ENCODE assay signal across 9 cellular contexts in the genomic region with DNA sequence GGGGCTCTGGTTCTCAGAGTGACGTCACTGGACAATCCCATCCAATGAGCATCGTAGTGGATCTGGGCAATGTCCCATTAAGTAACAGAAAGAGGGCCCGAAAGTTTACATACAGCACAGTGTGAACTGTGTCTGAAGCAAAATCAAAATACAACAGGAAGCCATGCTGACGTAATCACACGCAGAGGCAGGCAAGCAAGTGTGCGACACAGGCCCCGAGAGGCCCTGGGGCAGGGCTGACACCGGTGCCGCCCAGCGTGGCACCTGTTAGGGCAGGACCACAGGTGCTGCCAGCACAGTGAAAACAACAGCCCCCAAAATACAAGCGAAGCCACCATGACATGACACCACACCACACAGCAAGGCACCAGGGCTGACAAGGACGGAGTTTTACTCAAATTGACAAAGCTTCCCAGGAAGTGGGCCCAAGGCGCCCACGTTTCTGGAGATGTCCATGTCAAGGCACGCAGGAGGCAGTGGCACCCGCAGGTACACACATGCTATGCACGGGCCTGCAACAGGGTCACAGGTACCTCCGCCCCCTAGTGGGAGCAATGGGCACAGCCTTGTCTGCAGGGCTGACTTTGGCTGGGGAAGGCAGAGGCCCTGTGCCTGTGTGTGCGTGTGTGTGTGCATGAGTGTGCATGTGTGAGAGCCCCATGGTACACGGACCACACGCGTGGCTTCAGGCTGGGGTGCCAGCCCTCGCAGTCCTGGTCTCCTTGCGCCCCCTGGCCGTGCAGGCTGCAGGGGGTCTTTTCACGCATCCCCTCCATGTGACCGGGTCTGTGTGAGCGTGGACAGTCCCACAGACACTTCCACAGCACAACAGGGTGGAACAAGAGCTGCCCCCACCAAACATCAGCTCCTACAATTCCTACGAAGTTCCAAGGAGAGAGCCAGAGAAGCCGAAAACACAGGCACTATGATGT. TPM values are rescaled to one million over a fixed set of nuclear protein-coding genes. Genes with fewer than 3 reads are reported as not detected.
A peak's percentile ranks its signal among the peaks of the same experiment; 100 is the strongest.
DNase-seq lines count a peak whose midpoint lies in the region; ATAC-seq and TF ChIP-seq lines count a peak whose summit lies in the region.
"Had no signal": no experiment of that assay in that cellular context is flagged by ENCODE, and none has a peak within 500 bp of the region (broad histone marks: within the 10 kb centered on the region; RNA-seq: fewer than 3 reads in every experiment).

No MANE protein-coding gene starts in this region.

- H3K4me1 Mint-ChIP-seq in CD8-positive, alpha-beta memory T cell = peaks cover 10 to 17% (median 12%) of the 10 kb centered on the region in 3 donors
- peaks cover 19% of the 10 kb centered on the region for H3K4me1 Mint-ChIP-seq in activated T-helper 2 cell treated with anti-CD3 and anti-CD28 coated beads, Interferon-gamma antibody, Interleukin-2, Interleukin-4, amounts not matched to agents 10 μg/mL and 5 μg/mL and 100 μg/mL, durations not matched to agents 14 hours and 24 hours and 36 hours (ENCODE audit: low read depth)

- ATAC-seq in HG03354 (IDR thresholded peaks at IDR 0.05; ENCODE audit: poor library complexity, severe bottlenecking, unreplicated experiment) = peak; percentile 71

- no peaks in the 10 kb centered on the region for H3K27me3 ChIP-seq in CD8-positive, alpha-beta memory T cell (ENCODE audit: insufficient read depth, low read length, poor library complexity, severe bottlenecking)

- H3K9me3 Mint-ChIP-seq in CD8-positive, alpha-beta memory T cell = no peaks in the 10 kb centered on the region
- no peaks in the 10 kb centered on the region for H3K9me3 Mint-ChIP-seq in activated T-helper 2 cell treated with anti-CD3 and anti-CD28 coated beads, Interferon-gamma antibody, Interleukin-2, Interleukin-4, amounts not matched to agents 10 μg/mL and 5 μg/mL and 100 μg/mL, durations not matched to agents 14 hours and 24 hours and 36 hours
- H3K9me3 Mint-ChIP-seq: activated naive CD4-positive, alpha-beta T cell treated with anti-CD3 and anti-CD28 coated beads, Interleukin-2, amount 50 U/mL, for 24 hours had no signal

- peak; percentile 0 for TF ChIP-seq POLR2A in GM19193 (IDR thresholded peaks at IDR 0.05; ENCODE audit: extremely low read depth, insufficient read depth, insufficient read length)

- peak overlapping the region in 5 of 7 donors; percentile 16 to 73 (median 41) for H3K4me3 Mint-ChIP-seq in CD8-positive, alpha-beta memory T cell
- H3K4me3 Mint-ChIP-seq in activated T-helper 2 cell treated with anti-CD3 and anti-CD28 coated beads, Interferon-gamma antibody, Interleukin-2, Interleukin-4, amounts not matched to agents 10 μg/mL and 5 μg/mL and 100 μg/mL, durations not matched to agents 14 hours and 24 hours and 36 hours (ENCODE audit: low read depth) = no peak overlapping the region
- H3K4me3 Mint-ChIP-seq: activated naive CD4-positive, alpha-beta T cell treated with anti-CD3 and anti-CD28 coated beads, Interleukin-2, amount 50 U/mL, for 24 hours had no signal

- peak; percentile 35 to 72 (median 40) for DNase-seq in CD8-positive, alpha-beta memory T cell
- peak; percentile 55 for DNase-seq in activated T-helper 2 cell treated with anti-CD3 and anti-CD28 coated beads, Interferon-gamma antibody, Interleukin-2, Interleukin-4, amounts not matched to agents 10 μg/mL and 5 μg/mL and 100 μg/mL, durations not matched to agents 14 hours and 24 hours and 36 hours (ENCODE audit: low spot score)
- DNase-seq in head of caudate nucleus (peak in 40 of 42 donors; percentile 27 to 76 (median 54)), OCI-M2 (lab: John Stamatoyannopoulos, UW; ENCODE audit: unreplicated experiment) (no peak)

- H3K4me3 ChIP-seq in CD8-positive, alpha-beta memory T cell (ENCODE audit: low read length) = no peak overlapping the region
- H3K4me3 ChIP-seq in skin epidermis = no peak overlapping the region

- POLR2A ChIA-PET in CD8-positive, alpha-beta memory T cell (lab: Charles Lee) = no interaction called here

- CTCF ChIA-PET in CD8-positive, alpha-beta memory T cell (lab: Charles Lee) = interaction anchor here (1.2 kb wide), 3 partner anchors 10 to 19 kb away, joined by 3 read pairs; a partner anchor contains a TSS

- H3K27ac Mint-ChIP-seq in CD8-positive, alpha-beta memory T cell = peak overlapping the region; percentile 32 to 96 (median 72)
- no peak overlapping the region for H3K27ac Mint-ChIP-seq in activated T-helper 2 cell treated with anti-CD3 and anti-CD28 coated beads, Interferon-gamma antibody, Interleukin-2, Interleukin-4, amounts not matched to agents 10 μg/mL and 5 μg/mL and 100 μg/mL, durations not matched to agents 14 hours and 24 hours and 36 hours

- no peaks in the 10 kb centered on the region for H3K4me1 ChIP-seq in CD8-positive, alpha-beta memory T cell (ENCODE audit: insufficient read depth, low read length)

- intact Hi-C loops in activated T-helper 2 cell treated with anti-CD3 and anti-CD28 coated beads, Interferon-gamma antibody, Interleukin-2, Interleukin-4, amounts not matched to agents 10 μg/mL and 5 μg/mL and 100 μg/mL, durations not matched to agents 14 hours and 24 hours and 36 hours (cut with micrococcal nuclease) = no loop called here
- intact Hi-C loops in head of caudate nucleus (cut with DNase I) = no loop called here

- H3K9me3 ChIP-seq in CD8-positive, alpha-beta memory T cell (ENCODE audit: low read length) = no peaks in the 10 kb centered on the region

- H3K27ac ChIP-seq in CD8-positive, alpha-beta memory T cell (ENCODE audit: low read depth, low read length) = peak overlapping the region; percentile 39
- H3K27ac ChIP-seq in skin epidermis = peak overlapping the region in 16 of 21 experiments; percentile 24 to 82 (median 54)

- H3K36me3 Mint-ChIP-seq in CD8-positive, alpha-beta memory T cell = peaks cover 0 to 50% (median 16%) of the 10 kb centered on the region in 3 donors
- H3K36me3 Mint-ChIP-seq in activated T-helper 2 cell treated with anti-CD3 and anti-CD28 coated beads, Interferon-gamma antibody, Interleukin-2, Interleukin-4, amounts not matched to agents 10 μg/mL and 5 μg/mL and 100 μg/mL, durations not matched to agents 14 hours and 24 hours and 36 hours (ENCODE audit: low read depth) = peaks cover 40% of the 10 kb centered on the region

- peaks cover 9% of the 10 kb centered on the region for H3K36me3 ChIP-seq in CD8-positive, alpha-beta memory T cell (ENCODE audit: insufficient read depth, low read length)

- H3K27me3 Mint-ChIP-seq in CD8-positive, alpha-beta memory T cell = peaks cover 0 to 2% of the 10 kb centered on the region in 2 donors
- H3K27me3 Mint-ChIP-seq in activated T-helper 2 cell treated with anti-CD3 and anti-CD28 coated beads, Interferon-gamma antibody, Interleukin-2, Interleukin-4, amounts not matched to agents 10 μg/mL and 5 μg/mL and 100 μg/mL, durations not matched to agents 14 hours and 24 hours and 36 hours (ENCODE audit: low read depth) = no peaks in the 10 kb centered on the region
- H3K27me3 Mint-ChIP-seq: activated naive CD4-positive, alpha-beta T cell treated with anti-CD3 and anti-CD28 coated beads, Interleukin-2, amount 50 U/mL, for 24 hours had no signal

TF ChIP-seq in PFSK-1, 5 proteins besides CTCF, POLR2A, EP300 and RAD21:
- TF ChIP-seq TAF1 (IDR thresholded peaks at IDR 0.05; ENCODE audit: borderline replicate concordance, insufficient read depth, low read length) (no peak), SIN3A (IDR thresholded peaks at IDR 0.05; ENCODE audit: borderline replicate concordance, insufficient read depth, low read length) (no peak), POLR2AphosphoS5 (IDR thresholded peaks at IDR 0.05; ENCODE audit: low read depth, low read length) (no peak), FOXP2 (optimal IDR thresholded peaks at IDR 0.05; ENCODE audit: borderline replicate concordance, extremely low read depth, extremely low read length, insufficient read depth) (peak; percentile 32)
- TF ChIP-seq, protein P1, sequence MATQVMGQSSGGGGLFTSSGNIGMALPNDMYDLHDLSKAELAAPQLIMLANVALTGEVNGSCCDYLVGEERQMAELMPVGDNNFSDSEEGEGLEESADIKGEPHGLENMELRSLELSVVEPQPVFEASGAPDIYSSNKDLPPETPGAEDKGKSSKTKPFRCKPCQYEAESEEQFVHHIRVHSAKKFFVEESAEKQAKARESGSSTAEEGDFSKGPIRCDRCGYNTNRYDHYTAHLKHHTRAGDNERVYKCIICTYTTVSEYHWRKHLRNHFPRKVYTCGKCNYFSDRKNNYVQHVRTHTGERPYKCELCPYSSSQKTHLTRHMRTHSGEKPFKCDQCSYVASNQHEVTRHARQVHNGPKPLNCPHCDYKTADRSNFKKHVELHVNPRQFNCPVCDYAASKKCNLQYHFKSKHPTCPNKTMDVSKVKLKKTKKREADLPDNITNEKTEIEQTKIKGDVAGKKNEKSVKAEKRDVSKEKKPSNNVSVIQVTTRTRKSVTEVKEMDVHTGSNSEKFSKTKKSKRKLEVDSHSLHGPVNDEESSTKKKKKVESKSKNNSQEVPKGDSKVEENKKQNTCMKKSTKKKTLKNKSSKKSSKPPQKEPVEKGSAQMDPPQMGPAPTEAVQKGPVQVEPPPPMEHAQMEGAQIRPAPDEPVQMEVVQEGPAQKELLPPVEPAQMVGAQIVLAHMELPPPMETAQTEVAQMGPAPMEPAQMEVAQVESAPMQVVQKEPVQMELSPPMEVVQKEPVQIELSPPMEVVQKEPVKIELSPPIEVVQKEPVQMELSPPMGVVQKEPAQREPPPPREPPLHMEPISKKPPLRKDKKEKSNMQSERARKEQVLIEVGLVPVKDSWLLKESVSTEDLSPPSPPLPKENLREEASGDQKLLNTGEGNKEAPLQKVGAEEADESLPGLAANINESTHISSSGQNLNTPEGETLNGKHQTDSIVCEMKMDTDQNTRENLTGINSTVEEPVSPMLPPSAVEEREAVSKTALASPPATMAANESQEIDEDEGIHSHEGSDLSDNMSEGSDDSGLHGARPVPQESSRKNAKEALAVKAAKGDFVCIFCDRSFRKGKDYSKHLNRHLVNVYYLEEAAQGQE (IDR thresholded peaks at IDR 0.05; ENCODE audit: insufficient read depth in 1 of 2, low read depth in 2 of 2, low read length in 2 of 2) = no peak

RNA-seq across cellular contexts. Expression of a gene that starts 19.6 kb away (rescaled TPM):
- 10 to 100 TPM; 14.6 to 15.3 TPM for total RNA-seq in CD8-positive, alpha-beta memory T cell
- 0.66 TPM for polyA plus RNA-seq in CD8-positive, alpha-beta memory T cell
- 18.3 TPM for polyA plus RNA-seq in PFSK-1 (2012; ENCODE audit: insufficient read length, low read depth)
- total RNA-seq in activated T-helper 2 cell treated with anti-CD3 and anti-CD28 coated beads, Interferon-gamma antibody, Interleukin-2, Interleukin-4, amounts not matched to agents 10 μg/mL and 5 μg/mL and 100 μg/mL, durations not matched to agents 14 hours and 24 hours and 36 hours = 24.9 and 25.4 TPM in 2 replicates

RNA-seq across cellular contexts. Expression of a gene that starts 21.1 kb away (rescaled TPM):
- total RNA-seq in CD8-positive, alpha-beta memory T cell = not detected
- not detected for polyA plus RNA-seq in CD8-positive, alpha-beta memory T cell
- not detected for polyA plus RNA-seq in PFSK-1 (2012; ENCODE audit: insufficient read length, low read depth)
- total RNA-seq in activated T-helper 2 cell treated with anti-CD3 and anti-CD28 coated beads, Interferon-gamma antibody, Interleukin-2, Interleukin-4, amounts not matched to agents 10 μg/mL and 5 μg/mL and 100 μg/mL, durations not matched to agents 14 hours and 24 hours and 36 hours = not detected in 2 replicates
